ENCODE assay signal across 10 cellular contexts in genomic region chr1:151716771-151717631, GRCh38. TPM values are rescaled to one million over a fixed set of nuclear protein-coding genes. Genes with fewer than 3 reads are reported as not detected.
DNase-seq lines count a peak whose midpoint lies in the region; ATAC-seq and TF ChIP-seq lines count a peak whose summit lies in the region.
"Had no signal": no experiment of that assay in that cellular context is flagged by ENCODE, and none has a peak within 500 bp of the region (broad histone marks: within the 10 kb centered on the region; RNA-seq: fewer than 3 reads in every experiment).

Gene CELF3 (minus strand): TSS chr1:151716803. CDS start chr1:151716020, 783 bp downstream.

- no peak within 1 kb of the TSS for H3K9ac ChIP-seq in DND-41 (ENCODE audit: low read depth, low read length)

- TF ChIP-seq CTCF in DND-41 (IDR thresholded peaks at IDR 0.05; ENCODE audit: borderline replicate concordance, extremely low read depth, low read length, poor library complexity, severe bottlenecking): no peak
- TF ChIP-seq CTCF in activated CD8-positive, alpha-beta T cell treated with anti-CD3 and anti-CD28 coated beads for 36 hours (IDR thresholded peaks at IDR 0.05): no peak

- no peaks in the 10 kb centered on the region for H3K79me2 ChIP-seq in DND-41 (ENCODE audit: insufficient read depth, low read length)

- H3K27me3 ChIP-seq in DND-41 (ENCODE audit: insufficient read depth, low read length, poor library complexity) (peaks cover 33% of the 10 kb centered on the region), layer of hippocampus (ENCODE audit: control insufficient read depth, insufficient read depth, low read length) (no peaks in the 10 kb centered on the region)

- intact Hi-C loops in activated CD8-positive, alpha-beta T cell treated with anti-CD3 and anti-CD28 coated beads for 36 hours (cut with micrococcal nuclease): no loop called here

- peaks cover 7% of the 10 kb centered on the region for H3K4me1 ChIP-seq in DND-41 (ENCODE audit: insufficient read depth, low read length)

- no peaks in the 10 kb centered on the region for H3K36me3 Mint-ChIP-seq in activated CD8-positive, alpha-beta T cell treated with anti-CD3 and anti-CD28 coated beads for 36 hours (ENCODE audit: low read depth)

- H3K27ac Mint-ChIP-seq in activated CD8-positive, alpha-beta T cell treated with anti-CD3 and anti-CD28 coated beads for 36 hours: no peak within 1 kb of the TSS
- H3K27ac Mint-ChIP-seq: stimulated activated naive CD8-positive, alpha-beta T cell treated with anti-CD3 and anti-CD28 coated beads, Interleukin-15, Interleukin-2, amounts not matched to agents 100 ng/mL and 50 ng/mL, for 24 hours had no signal

- POLR2A ChIA-PET in activated CD8-positive, alpha-beta T cell treated with anti-CD3 and anti-CD28 coated beads for 36 hours (lab: Charles Lee): interaction anchor here (0.8 to 1.0 kb wide), 2 partner anchors 20 to 73 kb away, joined by 3 read pairs; partner anchors contain the start of gene TDRKH

- CTCF ChIA-PET in activated CD8-positive, alpha-beta T cell treated with anti-CD3 and anti-CD28 coated beads for 36 hours (lab: Charles Lee): interaction anchor here (0.8 to 3.3 kb wide), 6 partner anchors 10 to 139 kb away, joined by 3 to 12 read pairs (median 3); no protein-coding TSS in a partner anchor

- H3K4me1 Mint-ChIP-seq in activated CD8-positive, alpha-beta T cell treated with anti-CD3 and anti-CD28 coated beads for 36 hours (ENCODE audit: low read depth): peaks cover 20% of the 10 kb centered on the region

- H3K27me3 Mint-ChIP-seq in activated CD8-positive, alpha-beta T cell treated with anti-CD3 and anti-CD28 coated beads for 36 hours: peaks cover 54% of the 10 kb centered on the region

- no peaks in the 10 kb centered on the region for H3K9me3 ChIP-seq in DND-41 (ENCODE audit: insufficient read depth, low read length, severe bottlenecking)

- no peak within 1 kb of the TSS for H3K4me3 Mint-ChIP-seq in activated CD8-positive, alpha-beta T cell treated with anti-CD3 and anti-CD28 coated beads for 36 hours
- H3K4me3 Mint-ChIP-seq: stimulated activated naive CD8-positive, alpha-beta T cell treated with anti-CD3 and anti-CD28 coated beads, Interleukin-15, Interleukin-2, amounts not matched to agents 100 ng/mL and 50 ng/mL, for 24 hours had no signal

- no peak within 1 kb of the TSS for H3K4me3 ChIP-seq in DND-41 (ENCODE audit: low read depth in 1 of 2, low read length in 2 of 2)

- no peaks in the 10 kb centered on the region for H4K20me1 ChIP-seq in DND-41 (ENCODE audit: insufficient read depth, low read length)

- DNase-seq in DND-41 (peak; percentile 16), NCI-H1694 treated with DMSO at 0.1 percent for 48 hours (lab: John Stamatoyannopoulos, UW) (peak; percentile 99), CD1c-positive myeloid dendritic cell (ENCODE audit: extremely low spot score) (no peak)
- peak; percentile 24 for DNase-seq in activated CD8-positive, alpha-beta T cell treated with anti-CD3 and anti-CD28 coated beads for 36 hours

- H3K9me3 Mint-ChIP-seq in activated CD8-positive, alpha-beta T cell treated with anti-CD3 and anti-CD28 coated beads for 36 hours: no peaks in the 10 kb centered on the region
- H3K9me3 Mint-ChIP-seq: stimulated activated naive CD8-positive, alpha-beta T cell treated with anti-CD3 and anti-CD28 coated beads, Interleukin-15, Interleukin-2, amounts not matched to agents 100 ng/mL and 50 ng/mL, for 24 hours had no signal

- no peaks in the 10 kb centered on the region for H3K36me3 ChIP-seq in DND-41 (ENCODE audit: insufficient read depth, low read length)

- H2AFZ ChIP-seq in DND-41 (ENCODE audit: low read depth, low read length): no peak within 1 kb of the TSS

- ATAC-seq in DND-41 (ENCODE audit: insufficient read depth, low read depth) (no peak), GM21360 (IDR thresholded peaks at IDR 0.05; ENCODE audit: unreplicated experiment) (no peak), HG03095 (IDR thresholded peaks at IDR 0.05; ENCODE audit: unreplicated experiment) (no peak), GM21381 (IDR thresholded peaks at IDR 0.05; ENCODE audit: unreplicated experiment) (no peak)
- ATAC-seq in activated CD8-positive, alpha-beta T cell treated with anti-CD3 and anti-CD28 coated beads for 36 hours: peak; percentile 24

- no peak within 1 kb of the TSS for H3K27ac ChIP-seq in DND-41 (ENCODE audit: low read length)
- H3K27ac ChIP-seq in layer of hippocampus (ENCODE audit: low read depth, low read length): peak within 1 kb of the TSS; percentile 38
- H3K27ac ChIP-seq: epithelial cell of prostate had no signal

- no peak within 1 kb of the TSS for H3K4me2 ChIP-seq in DND-41 (ENCODE audit: insufficient read depth, low read length)

RNA-seq across cellular contexts. Expression of gene CELF3, which starts in this region (rescaled TPM):
- not detected for total RNA-seq in activated CD8-positive, alpha-beta T cell treated with anti-CD3 and anti-CD28 coated beads for 36 hours

Comparison
In these comparisons a context has a peak if more than half of its experiments do, and no peak if none do; other contexts are left out.
1. Peak in DNase-seq and ATAC-seq in activated CD8-positive, alpha-beta T cell treated with anti-CD3 and anti-CD28 coated beads for 36 hours; RNA of the gene not detected or under 1 TPM.